Comparison of ENCODE assay signal across 21 cellular contexts in the genomic region with DNA sequence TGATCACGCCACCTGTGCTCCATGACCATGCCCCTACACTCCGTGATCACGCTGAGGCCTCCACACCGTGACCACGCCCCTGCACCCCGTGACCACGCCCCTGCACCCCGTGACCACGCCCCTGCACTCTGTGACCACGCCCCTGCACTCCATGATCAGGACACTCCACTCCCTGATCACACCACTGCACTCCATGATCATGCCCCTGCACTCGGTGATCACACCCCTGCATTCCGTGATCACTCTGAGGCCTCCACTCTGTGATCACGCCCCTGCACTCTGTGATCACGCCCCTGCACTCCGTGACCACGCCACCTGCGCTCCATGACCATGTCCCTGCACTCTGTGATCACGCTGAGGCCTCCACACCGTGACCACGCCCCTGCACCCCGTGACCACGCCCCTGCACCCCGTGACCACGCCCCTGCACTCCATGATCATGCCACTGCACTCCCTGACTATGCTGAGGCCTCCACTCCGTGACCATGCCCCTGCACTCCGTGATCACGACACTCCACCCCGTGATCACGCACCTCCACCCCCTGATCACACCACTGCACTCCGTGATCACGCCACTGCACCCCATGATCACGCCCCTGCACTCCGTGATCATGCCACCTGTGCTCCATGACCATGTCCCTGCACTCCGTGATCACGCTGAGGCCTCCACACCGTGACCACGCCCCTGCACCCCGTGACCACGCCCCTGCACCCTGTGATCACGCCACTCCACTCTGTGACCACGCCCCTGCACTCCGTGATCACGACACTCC.
"Had no signal": no experiment of that assay in that cellular context is flagged by ENCODE, and none has a peak within 500 bp of the region (broad histone marks: within the 10 kb centered on the region; RNA-seq: fewer than 3 reads in every experiment).

No MANE protein-coding gene starts in this region.

- H3K27me3 ChIP-seq: colonic mucosa had no signal

- H3K4me1 ChIP-seq: colonic mucosa had no signal

- H3K4me3 Mint-ChIP-seq: activated naive CD8-positive, alpha-beta T cell treated with anti-CD3 and anti-CD28 coated beads, Interleukin-2, amount 10 ng/mL, durations not matched to agents 7 days and 5 days; brain; mesothelial cell of epicardium; natural killer cell treated with Interleukin-12 subunit alpha and Interleukin-12 subunit beta and Interleukin-15 and Interleukin-18, amount 100 ng/mL, for 72 hours; stimulated activated naive CD8-positive, alpha-beta T cell treated with anti-CD3 and anti-CD28 coated beads, Interleukin-15, amount 100 ng/mL, for 72 hours; T-helper 17 cell had no signal

- ATAC-seq: natural killer cell treated with Interleukin-12 subunit alpha and Interleukin-12 subunit beta and Interleukin-15 and Interleukin-18, amount 100 ng/mL, for 72 hours; stimulated activated naive CD8-positive, alpha-beta T cell treated with anti-CD3 and anti-CD28 coated beads, Interleukin-15, amount 100 ng/mL, for 72 hours; T-helper 17 cell had no signal

- H3K9me3 ChIP-seq: colonic mucosa, suprapubic skin, transverse colon had no signal

- H3K4me3 ChIP-seq: colonic mucosa, suprapubic skin, transverse colon had no signal

- H3K27me3 Mint-ChIP-seq: activated naive CD8-positive, alpha-beta T cell treated with anti-CD3 and anti-CD28 coated beads, Interleukin-2, amount 10 ng/mL, durations not matched to agents 7 days and 5 days; natural killer cell treated with Interleukin-12 subunit alpha and Interleukin-12 subunit beta and Interleukin-15 and Interleukin-18, amount 100 ng/mL, for 72 hours; stimulated activated naive CD8-positive, alpha-beta T cell treated with anti-CD3 and anti-CD28 coated beads, Interleukin-15, amount 100 ng/mL, for 72 hours; T-helper 17 cell had no signal

- H3K4me1 Mint-ChIP-seq: mesothelial cell of epicardium; stimulated activated naive CD8-positive, alpha-beta T cell treated with anti-CD3 and anti-CD28 coated beads, Interleukin-15, amount 100 ng/mL, for 72 hours had no signal

- H3K27ac Mint-ChIP-seq: activated naive CD8-positive, alpha-beta T cell treated with anti-CD3 and anti-CD28 coated beads, Interleukin-2, amount 10 ng/mL, durations not matched to agents 7 days and 5 days; mesothelial cell of epicardium; natural killer cell treated with Interleukin-12 subunit alpha and Interleukin-12 subunit beta and Interleukin-15 and Interleukin-18, amount 100 ng/mL, for 72 hours; progenitor cell of endocrine pancreas; stimulated activated naive CD8-positive, alpha-beta T cell treated with anti-CD3 and anti-CD28 coated beads, Interleukin-15, amount 100 ng/mL, for 72 hours; T-helper 17 cell had no signal

- H3K36me3 Mint-ChIP-seq: activated naive CD8-positive, alpha-beta T cell treated with anti-CD3 and anti-CD28 coated beads, Interleukin-2, amount 10 ng/mL, durations not matched to agents 7 days and 5 days; brain; mesothelial cell of epicardium; natural killer cell treated with Interleukin-12 subunit alpha and Interleukin-12 subunit beta and Interleukin-15 and Interleukin-18, amount 100 ng/mL, for 72 hours had no signal

- H3K36me3 ChIP-seq: colonic mucosa, suprapubic skin, transverse colon had no signal

- H3K9me3 Mint-ChIP-seq: activated naive CD8-positive, alpha-beta T cell treated with anti-CD3 and anti-CD28 coated beads, Interleukin-2, amount 10 ng/mL, durations not matched to agents 7 days and 5 days; mesothelial cell of epicardium; natural killer cell treated with Interleukin-12 subunit alpha and Interleukin-12 subunit beta and Interleukin-15 and Interleukin-18, amount 100 ng/mL, for 72 hours; stimulated activated naive CD8-positive, alpha-beta T cell treated with anti-CD3 and anti-CD28 coated beads, Interleukin-15, amount 100 ng/mL, for 72 hours had no signal

- DNase-seq: activated CD4-positive, alpha-beta T cell treated with anti-CD3 and anti-CD28 coated beads, Interleukin-2, amount 50 U/mL, for 4 hours; activated CD4-positive, CD25-positive, alpha-beta regulatory T cell treated with anti-CD3 and anti-CD28 coated beads, Interleukin-2, amount 50 U/mL, for 72 hours; activated naive CD8-positive, alpha-beta T cell treated with anti-CD3 and anti-CD28 coated beads, Interleukin-2, amount 10 ng/mL, durations not matched to agents 7 days and 5 days; amygdala; central memory CD4-positive, alpha-beta T cell; colonic mucosa; erythroblast; foreskin melanocyte; hypothalamus; islet precursor cell; nucleus accumbens; stimulated activated CD4-positive, alpha-beta T cell treated with anti-CD3 and anti-CD28 coated beads, Interleukin-4, amount 100 ng/mL, for 1 hour; stimulated activated naive CD8-positive, alpha-beta T cell treated with anti-CD3 and anti-CD28 coated beads, Interleukin-15, amount 100 ng/mL, for 72 hours; T-helper 17 cell; transverse colon had no signal

- H3K27ac ChIP-seq: colonic mucosa, suprapubic skin, transverse colon, VCaP had no signal
